Comparison of ENCODE assay signal across 17 cellular contexts in genomic region chr13:46756977-46757376, GRCh38. TPM values are rescaled to one million over a fixed set of nuclear protein-coding genes. Genes with fewer than 3 reads are reported as not detected.
DNase-seq lines count a peak whose midpoint lies in the region; ATAC-seq and TF ChIP-seq lines count a peak whose summit lies in the region.
"Had no signal": no experiment of that assay in that cellular context is flagged by ENCODE, and none has a peak within 500 bp of the region (broad histone marks: within the 10 kb centered on the region; RNA-seq: fewer than 3 reads in every experiment).

No MANE protein-coding gene starts in this region.

- H3K4me3 ChIP-seq in dorsolateral prefrontal cortex = no peak overlapping the region
- H3K4me3 ChIP-seq: tibial nerve had no signal

- no peak for TF ChIP-seq CTCF in osteocyte (IDR thresholded peaks at IDR 0.05)
- TF ChIP-seq CTCF in dorsolateral prefrontal cortex (IDR thresholded peaks at IDR 0.05 in 54 of 56, conservative IDR thresholded peaks at IDR 0.05 in 2 of 56; ENCODE audit: low read depth in 1 of 56, partially characterized antibody in 56 of 56) = no peak

- H3K4me3 Mint-ChIP-seq in osteocyte (ENCODE audit: unreplicated experiment) = no peak overlapping the region
- H3K4me3 Mint-ChIP-seq in activated CD4-positive, alpha-beta T cell treated with anti-CD3 and anti-CD28 coated beads, Interleukin-2, amount 10 ng/mL, durations not matched to agents 24 days and 14 days = no peak overlapping the region
- H3K4me3 Mint-ChIP-seq: activated naive CD8-positive, alpha-beta T cell treated with anti-CD3 and anti-CD28 coated beads, Interleukin-2, amount 50 U/mL, for 24 hours; activated T-cell treated with anti-CD3 and anti-CD28 coated beads, Interleukin-2, amount 50 U/mL, for 72 hours; CD4-positive, CD25-positive, alpha-beta regulatory T cell; immature natural killer cell had no signal

- ATAC-seq in esophagus mucosa (peak; percentile 19), HG03139 (IDR thresholded peaks at IDR 0.05; ENCODE audit: unreplicated experiment) (no peak)
- ATAC-seq: activated naive CD8-positive, alpha-beta T cell treated with anti-CD3 and anti-CD28 coated beads, Interleukin-2, amount 50 U/mL, for 24 hours; activated T-cell treated with anti-CD3 and anti-CD28 coated beads, Interleukin-2, amount 50 U/mL, for 72 hours had no signal

- H3K27ac ChIP-seq in dorsolateral prefrontal cortex = no peak overlapping the region
- H3K27ac ChIP-seq: tibial nerve had no signal

- H3K9me3 Mint-ChIP-seq in osteocyte (ENCODE audit: unreplicated experiment) = no peaks in the 10 kb centered on the region
- no peaks in the 10 kb centered on the region for H3K9me3 Mint-ChIP-seq in activated CD4-positive, alpha-beta T cell treated with anti-CD3 and anti-CD28 coated beads, Interleukin-2, amount 10 ng/mL, durations not matched to agents 24 days and 14 days
- H3K9me3 Mint-ChIP-seq: activated naive CD8-positive, alpha-beta T cell treated with anti-CD3 and anti-CD28 coated beads, Interleukin-2, amount 50 U/mL, for 24 hours; activated T-cell treated with anti-CD3 and anti-CD28 coated beads, Interleukin-2, amount 50 U/mL, for 72 hours; immature natural killer cell had no signal

- H3K27me3 ChIP-seq in dorsolateral prefrontal cortex = no peaks in the 10 kb centered on the region
- H3K27me3 ChIP-seq: tibial nerve had no signal

- peak; percentile 69 for DNase-seq in CD1c-positive myeloid dendritic cell (ENCODE audit: extremely low spot score)
- DNase-seq in OCI-M1 (lab: John Stamatoyannopoulos, UW) = peak; percentile 40
- DNase-seq in osteocyte (ENCODE audit: extremely low spot score, unreplicated experiment) = no peak
- no peak for DNase-seq in activated CD4-positive, alpha-beta T cell treated with anti-CD3 and anti-CD28 coated beads, Interleukin-2, amount 10 ng/mL, durations not matched to agents 24 days and 14 days
- DNase-seq in SW 1271 (lab: John Stamatoyannopoulos, UW) = no peak
- DNase-seq in dorsolateral prefrontal cortex = no peak
- DNase-seq: activated CD4-positive, alpha-beta T cell treated with anti-CD3 and anti-CD28 coated beads, Interleukin-2, amount 50 U/mL, for 1 hour; activated naive CD8-positive, alpha-beta T cell treated with anti-CD3 and anti-CD28 coated beads, Interleukin-2, amount 50 U/mL, for 24 hours; activated T-cell treated with anti-CD3 and anti-CD28 coated beads, Interleukin-2, amount 50 U/mL, for 72 hours; CD4-positive, CD25-positive, alpha-beta regulatory T cell; immature natural killer cell; NCI-H1092; NCI-H2227 treated with DMSO at 0.1 percent for 48 hours; T-helper 1 cell had no signal

- peak overlapping the region; percentile 24 for H3K27ac Mint-ChIP-seq in osteocyte (ENCODE audit: unreplicated experiment)
- H3K27ac Mint-ChIP-seq in activated CD4-positive, alpha-beta T cell treated with anti-CD3 and anti-CD28 coated beads, Interleukin-2, amount 10 ng/mL, durations not matched to agents 24 days and 14 days = no peak overlapping the region
- H3K27ac Mint-ChIP-seq: activated naive CD8-positive, alpha-beta T cell treated with anti-CD3 and anti-CD28 coated beads, Interleukin-2, amount 50 U/mL, for 24 hours; CD4-positive, CD25-positive, alpha-beta regulatory T cell; immature natural killer cell had no signal

- peaks cover 3% of the 10 kb centered on the region for H3K36me3 Mint-ChIP-seq in osteocyte (ENCODE audit: unreplicated experiment)
- H3K36me3 Mint-ChIP-seq in activated CD4-positive, alpha-beta T cell treated with anti-CD3 and anti-CD28 coated beads, Interleukin-2, amount 10 ng/mL, durations not matched to agents 24 days and 14 days (ENCODE audit: low read depth) = peaks cover 12% of the 10 kb centered on the region
- H3K36me3 Mint-ChIP-seq: CD4-positive, CD25-positive, alpha-beta regulatory T cell; immature natural killer cell had no signal

- peaks cover 22% of the 10 kb centered on the region for H3K4me1 Mint-ChIP-seq in osteocyte (ENCODE audit: unreplicated experiment)
- peaks cover 28% of the 10 kb centered on the region for H3K4me1 Mint-ChIP-seq in activated CD4-positive, alpha-beta T cell treated with anti-CD3 and anti-CD28 coated beads, Interleukin-2, amount 10 ng/mL, durations not matched to agents 24 days and 14 days

- H3K27me3 Mint-ChIP-seq in osteocyte (ENCODE audit: unreplicated experiment) = no peaks in the 10 kb centered on the region
- H3K27me3 Mint-ChIP-seq in activated CD4-positive, alpha-beta T cell treated with anti-CD3 and anti-CD28 coated beads, Interleukin-2, amount 10 ng/mL, durations not matched to agents 24 days and 14 days = no peaks in the 10 kb centered on the region

- intact Hi-C loops in activated CD4-positive, alpha-beta T cell treated with anti-CD3 and anti-CD28 coated beads, Interleukin-2, amount 10 ng/mL, durations not matched to agents 24 days and 14 days (cut with micrococcal nuclease) = loop anchor here (10.0 kb wide), 1 partner anchor 412 kb away; no protein-coding TSS in a partner anchor
- intact Hi-C loops in dorsolateral prefrontal cortex (cut with DNase I) = no loop called here

RNA-seq across cellular contexts. Expression of gene ESD, which starts 40.0 kb away (rescaled TPM):
- total RNA-seq in esophagus mucosa = 72.2 TPM
- 98.5 and 98.6 TPM in 2 replicates for total RNA-seq in osteocyte
- total RNA-seq in activated CD4-positive, alpha-beta T cell treated with anti-CD3 and anti-CD28 coated beads, Interleukin-2, amount 10 ng/mL, durations not matched to agents 24 days and 14 days = 127 and 128 TPM in 2 replicates
- 10 to 100 TPM; 48.7 to 96.0 (median 74.6) TPM for total RNA-seq in dorsolateral prefrontal cortex

Comparison
In these comparisons a context has a peak if more than half of its experiments do, and no peak if none do; other contexts are left out.
1. DNase-seq: peak in CD1c-positive myeloid dendritic cell (single experiment) and OCI-M1 (single experiment); none in osteocyte (single experiment), activated CD4-positive, alpha-beta T cell treated with anti-CD3 and anti-CD28 coated beads, Interleukin-2, amount 10 ng/mL, durations not matched to agents 24 days and 14 days (single experiment), SW 1271 (0 of 2) and dorsolateral prefrontal cortex (0 of 10).